In the genomic region with DNA sequence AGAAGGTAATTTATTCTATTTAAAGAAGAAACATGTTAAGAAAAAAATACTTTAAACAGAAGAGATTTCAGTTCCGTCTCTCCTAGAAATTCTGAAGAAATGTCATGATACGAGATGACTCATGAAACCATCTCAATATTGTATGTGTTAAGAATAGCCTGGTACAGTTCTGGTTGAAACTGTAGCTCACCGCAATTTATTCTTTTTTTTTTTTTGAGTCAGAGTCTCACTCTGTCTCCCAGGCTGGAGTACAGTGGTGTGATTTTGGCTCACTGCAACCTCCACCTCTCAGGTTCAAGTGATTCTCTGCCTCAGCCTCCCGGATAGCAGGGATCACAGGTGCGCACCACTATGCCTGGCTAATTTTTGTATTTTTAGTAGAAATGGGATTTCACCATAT, we compare ENCODE assay signal across 11 cellular contexts.
DNase-seq lines count a peak whose midpoint lies in the region; ATAC-seq, FAIRE-seq and TF ChIP-seq lines count a peak whose summit lies in the region.
"Had no signal": no experiment of that assay in that cellular context is flagged by ENCODE, and none has a peak within 500 bp of the region (broad histone marks: within the 10 kb centered on the region; RNA-seq: fewer than 3 reads in every experiment).

No MANE protein-coding gene starts in this region.

- no peak for TF ChIP-seq CTCF in brain microvascular endothelial cell (IDR thresholded peaks at IDR 0.05; ENCODE audit: low read depth, low read length, missing control alignments)

- in situ Hi-C loops in brain microvascular endothelial cell (cut with HindIII; ENCODE audit: low pct_ligation_motif_present, low sequenced_read_pairs), result no loop called here

- H3K27me3 ChIP-seq in brain microvascular endothelial cell (replicated peaks), result no peaks in the 10 kb centered on the region

- no peak for FAIRE-seq in frontal cortex (lab: Jason Lieb, UNC)

- DNase-seq in CD1c-positive myeloid dendritic cell (ENCODE audit: extremely low spot score) (peak; percentile 79), brain microvascular endothelial cell (no peak), frontal cortex (ENCODE audit: low spot score in 2 of 2) (no peak), nucleus accumbens (lab: John Stamatoyannopoulos, UW) (no peak), head of caudate nucleus (no peak), mucosa of gallbladder (ENCODE audit: low spot score) (no peak)
- DNase-seq: CD4-positive, CD25-positive, alpha-beta regulatory T cell; NCI-H1436 treated with DMSO at 0.1 percent for 48 hours had no signal

- H3K36me3 ChIP-seq in brain microvascular endothelial cell (replicated peaks), result peaks cover 8% of the 10 kb centered on the region

- intact Hi-C loops in head of caudate nucleus (cut with DNase I), result loop anchor here (10.0 kb wide), 1 partner anchor 128 kb away; no protein-coding TSS in a partner anchor

- peak overlapping the region; percentile 20 for H3K27ac ChIP-seq in brain microvascular endothelial cell
- H3K27ac ChIP-seq: VCaP had no signal

- H3K4me3 ChIP-seq in brain microvascular endothelial cell (ENCODE audit: low read depth, low read length), result no peak overlapping the region

- ATAC-seq in GM21390 (IDR thresholded peaks at IDR 0.05; ENCODE audit: unreplicated experiment) (peak; percentile 45), HG03565 (IDR thresholded peaks at IDR 0.05; ENCODE audit: unreplicated experiment) (peak; percentile 87)
